Comparison of ENCODE assay signal across 8 cellular contexts in genomic region chr6:8707956-8708772, GRCh38.
A peak's percentile ranks its signal among the peaks of the same experiment; 100 is the strongest.
DNase-seq lines count a peak whose midpoint lies in the region; ATAC-seq and TF ChIP-seq lines count a peak whose summit lies in the region.

No MANE protein-coding gene starts in this region.

- peak overlapping the region; percentile 61 for H2AFZ ChIP-seq in smooth muscle cell (ENCODE audit: low read depth)

- H3K27ac Mint-ChIP-seq in Caco-2 (ENCODE audit: unreplicated experiment), result peak overlapping the region; percentile 25

- BruUV-seq in Caco-2 (replicated peaks; lab: Mats Ljungman, UMichigan), result no TSS peak

- peak overlapping the region; percentile 68 for H3K4me2 ChIP-seq in smooth muscle cell

- H3K27me3 Mint-ChIP-seq in Caco-2 (ENCODE audit: insufficient read depth, unreplicated experiment), result no peaks in the 10 kb centered on the region

- peak overlapping the region; percentile 33 for H3K4me3 Mint-ChIP-seq in Caco-2 (ENCODE audit: unreplicated experiment)

- H3K27ac ChIP-seq in RWPE2 (ENCODE audit: poor library complexity, severe bottlenecking) (no peak overlapping the region), heart left ventricle (no peak overlapping the region), smooth muscle cell (ENCODE audit: low read depth) (no peak overlapping the region)

- H3K9ac ChIP-seq in smooth muscle cell (ENCODE audit: low read depth), result no peak overlapping the region

- no peaks in the 10 kb centered on the region for H3K36me3 Mint-ChIP-seq in Caco-2 (ENCODE audit: insufficient read depth, unreplicated experiment)

- 23 to 31% (median 30%) methylated on average over 5 to 7 of the region's 7 CpGs for WGBS in heart left ventricle, 4 donors
- 48% methylated on average over 7 of the region's 7 CpGs for WGBS in smooth muscle cell (ENCODE audit: low lambda C conversion rate)

- H3K4me1 ChIP-seq in Caco-2, result no peaks in the 10 kb centered on the region
- no peaks in the 10 kb centered on the region for H3K4me1 ChIP-seq in RWPE2 (ENCODE audit: insufficient read depth, poor library complexity, severe bottlenecking)
- H3K4me1 ChIP-seq in heart left ventricle, result no peaks in the 10 kb centered on the region
- H3K4me1 ChIP-seq in smooth muscle cell (ENCODE audit: low read depth), result peaks cover 9% of the 10 kb centered on the region

- CTCF ChIA-PET in Caco-2 (lab: Charles Lee), result interaction anchor here (0.7 to 1.0 kb wide), 2 partner anchors 79 to 577 kb away, joined by 3 to 5 read pairs; no protein-coding TSS in a partner anchor

- peaks cover 10% of the 10 kb centered on the region for H3K4me1 Mint-ChIP-seq in Caco-2 (ENCODE audit: low read depth, unreplicated experiment)

- no peaks in the 10 kb centered on the region for H3K9me3 Mint-ChIP-seq in Caco-2 (ENCODE audit: unreplicated experiment)

- no peaks in the 10 kb centered on the region for H3K79me2 ChIP-seq in smooth muscle cell (ENCODE audit: low read depth)

- ATAC-seq in RWPE2 (ENCODE audit: low read depth), result peak; percentile 67; the same call in 2 of the 3 replicates
- ATAC-seq in heart left ventricle, result peak in 2 of 4 donors; percentile 59 to 65
- ATAC-seq in HG03135 (IDR thresholded peaks at IDR 0.05; ENCODE audit: unreplicated experiment), result no peak
- no peak for ATAC-seq in GM18861 (IDR thresholded peaks at IDR 0.05; ENCODE audit: unreplicated experiment)
- no peak for ATAC-seq in HG02938 (IDR thresholded peaks at IDR 0.05; ENCODE audit: unreplicated experiment)

- H4K20me1 ChIP-seq in smooth muscle cell (ENCODE audit: low read depth), result no peaks in the 10 kb centered on the region

- H3F3A ChIP-seq in smooth muscle cell (ENCODE audit: low read depth), result no peaks in the 10 kb centered on the region

- POLR2A ChIA-PET in Caco-2 (lab: Charles Lee), result no interaction called here

- intact Hi-C loops in Caco-2 (cut with micrococcal nuclease; ENCODE audit: unreplicated experiment), result loop anchor here (2.0 to 10.0 kb wide), 4 partner anchors 181 to 573 kb away; no protein-coding TSS in a partner anchor
- intact Hi-C loops in heart left ventricle (cut with DNase I), result loop anchor here in 3 of 10 donors (5.0 to 10.0 kb wide), 2 partner anchors 1724 to 1727 kb away; no protein-coding TSS in a partner anchor

- TF ChIP-seq CTCF in Caco-2 (IDR thresholded peaks at IDR 0.05; ENCODE audit: insufficient read depth in 1 of 2, low read depth in 1 of 2, low read length in 1 of 2, severe bottlenecking in 1 of 2, unreplicated experiment in 1 of 2), result peak; percentile 50 to 51
- TF ChIP-seq CTCF in RWPE2 (IDR thresholded peaks at IDR 0.05; ENCODE audit: poor library complexity, severe bottlenecking), result peak; percentile 48
- TF ChIP-seq CTCF in heart left ventricle (IDR thresholded peaks at IDR 0.05), result peak in 9 of 12 donors; percentile 14 to 45 (median 30)
- TF ChIP-seq CTCF in smooth muscle cell (IDR thresholded peaks at IDR 0.05; ENCODE audit: borderline replicate concordance, insufficient read depth, poor library complexity, severe bottlenecking), result peak; percentile 49

- H3K4me3 ChIP-seq in Caco-2 (ENCODE audit: low read depth, low read length) (no peak overlapping the region), RWPE2 (ENCODE audit: severe bottlenecking) (no peak overlapping the region), heart left ventricle (peak overlapping the region in 7 of 12 donors; percentile 10 to 40 (median 34)), smooth muscle cell (peak overlapping the region; percentile 9)

- in situ Hi-C loops in KBM-7 (cut with MboI; ENCODE audit: low pct_unique_long_range_greater_than_20kb, low sequenced_read_pairs), result no loop called here

- H3K9me3 ChIP-seq in Caco-2 (no peaks in the 10 kb centered on the region), RWPE2 (ENCODE audit: severe bottlenecking) (no peaks in the 10 kb centered on the region), heart left ventricle (no peaks in the 10 kb centered on the region), smooth muscle cell (replicated peaks; ENCODE audit: low read depth) (no peaks in the 10 kb centered on the region)

- no peaks in the 10 kb centered on the region for H3K27me3 ChIP-seq in Caco-2 (replicated peaks; ENCODE audit: control insufficient read depth, insufficient read depth, low read length)
- no peaks in the 10 kb centered on the region for H3K27me3 ChIP-seq in RWPE2 (ENCODE audit: insufficient read depth, poor library complexity, severe bottlenecking)
- no peaks in the 10 kb centered on the region for H3K27me3 ChIP-seq in heart left ventricle
- no peaks in the 10 kb centered on the region for H3K27me3 ChIP-seq in smooth muscle cell (ENCODE audit: low read depth)

- TF ChIP-seq POLR2A in heart left ventricle (IDR thresholded peaks at IDR 0.05), result no peak

- H3K36me3 ChIP-seq in Caco-2 (ENCODE audit: control insufficient read depth, insufficient read depth, low read length) (no peaks in the 10 kb centered on the region), RWPE2 (ENCODE audit: low read depth) (no peaks in the 10 kb centered on the region), heart left ventricle (no peaks in the 10 kb centered on the region), smooth muscle cell (ENCODE audit: low read depth) (no peaks in the 10 kb centered on the region)

- DNase-seq in Caco-2 (peak in 1 of 2 experiments; percentile 53), KBM-7 (peak; percentile 37), RWPE2 (ENCODE audit: low spot score) (no peak), heart left ventricle (no peak), smooth muscle cell (lab: John Stamatoyannopoulos, UW; ENCODE audit: unreplicated experiment) (no peak)

Comparison
In these comparisons a context has a peak if more than half of its experiments do, and no peak if none do; other contexts are left out.
1. H3K4me3 ChIP-seq: peak in heart left ventricle (7 of 12) and smooth muscle cell (single experiment); none in Caco-2 (single experiment) and RWPE2 (single experiment).
2. Peak in every context shown above with its lines, with median percentiles within 50 percentile points of each other: CTCF ChIP-seq.